In the genomic region with DNA sequence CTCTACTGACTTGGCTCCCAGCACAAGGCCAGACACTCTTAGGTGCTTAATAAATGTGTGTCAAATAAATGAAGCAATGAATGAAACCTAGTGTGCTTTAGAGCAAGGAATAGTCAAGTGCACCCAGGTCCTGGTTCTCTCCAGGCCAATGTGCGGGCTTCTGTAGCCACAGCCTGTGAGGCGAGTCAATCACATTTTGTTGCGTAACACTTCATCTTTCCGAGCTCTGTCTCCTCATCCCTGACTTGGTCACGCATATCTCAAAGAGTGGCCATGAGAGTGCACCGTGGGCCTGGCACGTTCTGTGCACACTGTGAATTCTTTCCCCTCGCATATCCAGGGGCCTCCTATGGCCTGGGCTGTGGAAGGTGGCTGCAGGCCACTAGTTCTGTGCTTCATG, we compare ENCODE assay signal across 16 cellular contexts. TPM values are rescaled to one million over a fixed set of nuclear protein-coding genes. Genes with fewer than 3 reads are reported as not detected.
"Had no signal": no experiment of that assay in that cellular context is flagged by ENCODE, and none has a peak within 500 bp of the region (broad histone marks: within the 10 kb centered on the region; RNA-seq: fewer than 3 reads in every experiment).

No MANE protein-coding gene starts in this region.

- H3K4me1 ChIP-seq: ascending aorta, colonic mucosa, gastroesophageal sphincter, pancreas, spleen had no signal

- H3K27me3 ChIP-seq: ascending aorta, colonic mucosa, pancreas, sigmoid colon had no signal

- H3K9me3 ChIP-seq: ascending aorta, colonic mucosa, gastroesophageal sphincter, pancreas, sigmoid colon, spleen had no signal

- H3K27ac ChIP-seq: ascending aorta, colonic mucosa, gastroesophageal sphincter, pancreas, sigmoid colon, spleen had no signal

- DNase-seq: activated CD4-positive, alpha-beta T cell treated with anti-CD3 and anti-CD28 coated beads, Interleukin-2, amount 50 U/mL, for 1 hour; activated CD4-positive, CD25-positive, alpha-beta regulatory T cell treated with anti-CD3 and anti-CD28 coated beads, Interleukin-2, amount 50 U/mL, for 72 hours; activated CD8-positive, alpha-beta memory T cell treated with anti-CD3 and anti-CD28 coated beads, Interleukin-2, amount 50 U/mL, for 48 hours; activated effector memory CD4-positive, alpha-beta T cell treated with anti-CD3 and anti-CD28 coated beads, Interleukin-2, amount 50 U/mL, for 16 hours; activated naive CD4-positive, alpha-beta T cell treated with anti-CD3 and anti-CD28 coated beads, Interleukin-2, amount 50 U/mL, for 16 hours; activated T-cell treated with anti-CD3 and anti-CD28 coated beads, Interleukin-2, amount 50 U/mL, for 48 hours; colonic mucosa; immature natural killer cell; naive thymus-derived CD8-positive, alpha-beta T cell; pancreas; sigmoid colon; spleen; stimulated activated naive CD4-positive, alpha-beta T cell; T1000 had no signal

- H3K36me3 ChIP-seq: ascending aorta, colonic mucosa, gastroesophageal sphincter, pancreas, sigmoid colon, spleen had no signal

- H3K4me3 ChIP-seq: ascending aorta, colonic mucosa, gastroesophageal sphincter, pancreas, sigmoid colon, spleen had no signal

RNA-seq across cellular contexts. Expression of gene SH3GL3, which starts 11.4 kb away (rescaled TPM):
- polyA plus RNA-seq: immature natural killer cell; naive thymus-derived CD8-positive, alpha-beta T cell had no signal
